7 cellular contexts compared by ENCODE assay signal in genomic region chr10:17689137-17689536, GRCh38.
"Had no signal": no experiment of that assay in that cellular context is flagged by ENCODE, and none has a peak within 500 bp of the region (broad histone marks: within the 10 kb centered on the region; RNA-seq: fewer than 3 reads in every experiment).

No MANE protein-coding gene starts in this region.

- H3K27me3 Mint-ChIP-seq: IgD-negative memory B cell had no signal

- H3K27ac Mint-ChIP-seq: HFFc6, IgD-negative memory B cell had no signal

- H3K4me3 ChIP-seq: GM23248, HAP-1 had no signal

- H3K4me3 Mint-ChIP-seq: HFFc6, IgD-negative memory B cell had no signal

- H3K27ac ChIP-seq: GM23248 had no signal

- ATAC-seq: HCT116 had no signal

- H3K36me3 ChIP-seq: HAP-1 had no signal

- DNase-seq: GM23248, GOT3, H7, HFFc6 had no signal

- H2AFZ ChIP-seq: GM23248 had no signal

- H3K9me3 ChIP-seq: HAP-1 had no signal

- H3K9me3 Mint-ChIP-seq: HFFc6, IgD-negative memory B cell had no signal

- H3K4me1 ChIP-seq: HAP-1 had no signal

- H3K9ac ChIP-seq: GM23248 had no signal
